ENCODE assay signal across 23 cellular contexts in the genomic region with DNA sequence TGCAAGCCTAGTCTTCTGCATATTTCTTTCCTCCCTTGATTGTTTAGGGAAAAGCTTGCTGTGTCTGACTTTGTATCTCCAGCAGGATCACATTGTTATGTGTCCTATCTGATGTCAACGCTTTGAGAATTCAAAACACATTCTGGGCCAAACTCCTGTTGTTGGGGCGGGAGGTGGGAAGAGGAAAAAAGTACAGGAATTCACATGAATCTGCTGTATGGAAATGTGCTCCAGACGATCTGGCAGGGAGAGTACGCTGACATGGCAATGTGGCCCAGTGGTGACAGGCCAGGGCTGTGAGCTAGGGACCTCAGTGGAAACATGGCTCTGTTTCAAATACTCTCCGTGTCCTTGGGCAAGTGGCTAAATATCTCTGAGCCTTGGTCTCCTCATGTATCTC.
A peak's percentile ranks its signal among the peaks of the same experiment; 100 is the strongest.
DNase-seq lines count a peak whose midpoint lies in the region; ATAC-seq, FAIRE-seq and TF ChIP-seq lines count a peak whose summit lies in the region.
"Had no signal": no experiment of that assay in that cellular context is flagged by ENCODE, and none has a peak within 500 bp of the region (broad histone marks: within the 10 kb centered on the region; RNA-seq: fewer than 3 reads in every experiment).

No MANE protein-coding gene starts in this region.

- H3K27me3 ChIP-seq in right lobe of liver: no peaks in the 10 kb centered on the region
- H3K27me3 ChIP-seq in HepG2 (ENCODE audit: control insufficient read depth in 1 of 2, insufficient read depth in 2 of 2, low read length in 2 of 2): no peaks in the 10 kb centered on the region
- H3K27me3 ChIP-seq in esophagus squamous epithelium: no peaks in the 10 kb centered on the region
- no peaks in the 10 kb centered on the region for H3K27me3 ChIP-seq in prostate gland (replicated peaks; ENCODE audit: insufficient read depth)
- H3K27me3 ChIP-seq: foreskin keratinocyte, sigmoid colon, stomach had no signal

- POLR2A ChIA-PET in HepG2 (lab: Yijun Ruan, JAX): no interaction called here

- H3K36me3 ChIP-seq in right lobe of liver (no peaks in the 10 kb centered on the region), HepG2 (replicated peaks in 1 of 2; ENCODE audit: control insufficient read depth in 1 of 2, insufficient read depth in 2 of 2, low read length in 2 of 2) (no peaks in the 10 kb centered on the region; a peak in 1 of 5 replicates), esophagus squamous epithelium (no peaks in the 10 kb centered on the region), prostate gland (no peaks in the 10 kb centered on the region)
- H3K36me3 ChIP-seq: sigmoid colon, stomach had no signal

- DNase-seq in right lobe of liver: no peak
- no peak for DNase-seq in HepG2 (ENCODE audit: low spot score)
- peak; percentile 66 for DNase-seq in fibroblast of pulmonary artery (ENCODE audit: low read depth)
- DNase-seq in mucosa of gallbladder (ENCODE audit: low spot score): peak; percentile 35
- DNase-seq in esophagus squamous epithelium (lab: John Stamatoyannopoulos, UW): no peak
- DNase-seq in RKO (ENCODE audit: low spot score): no peak
- no peak for DNase-seq in prostate gland (ENCODE audit: low spot score)
- DNase-seq: activated naive CD8-positive, alpha-beta T cell treated with anti-CD3 and anti-CD28 coated beads for 36 hours; activated T-cell treated with anti-CD3 and anti-CD28 coated beads, Interleukin-2, amount 50 U/mL, for 1 hour; COR-L47; foreskin keratinocyte; H7; naive thymus-derived CD4-positive, alpha-beta T cell; NCI-H187; NCI-H524; PC-3; sigmoid colon; stomach; T-helper 17 cell had no signal

- H3K4me2 ChIP-seq in HepG2 (ENCODE audit: low read depth, low read length): no peak overlapping the region

- BruUV-seq in HepG2 (replicated peaks; lab: Mats Ljungman, UMichigan): no TSS peak

- H3K9me3 ChIP-seq in right lobe of liver (no peaks in the 10 kb centered on the region), HepG2 (ENCODE audit: low read length) (no peaks in the 10 kb centered on the region), esophagus squamous epithelium (no peaks in the 10 kb centered on the region), prostate gland (no peaks in the 10 kb centered on the region)
- H3K9me3 ChIP-seq: sigmoid colon, stomach had no signal

- intact Hi-C loops in right lobe of liver (cut with DNase I) (no loop called here), HepG2 (cut with micrococcal nuclease; ENCODE audit: unreplicated experiment) (no loop called here), esophagus squamous epithelium (cut with DNase I) (no loop called here), prostate gland (cut with DNase I) (no loop called here)

- H3K27ac ChIP-seq in right lobe of liver (no peak overlapping the region), HepG2 (ENCODE audit: extremely low read length, insufficient read depth, low read length) (no peak overlapping the region), esophagus squamous epithelium (no peak overlapping the region), prostate gland (no peak overlapping the region)
- H3K27ac ChIP-seq: coronary artery, foreskin keratinocyte, sigmoid colon, stomach had no signal

- CTCF ChIA-PET in HepG2 (lab: Yijun Ruan, JAX; ENCODE audit: low intra/inter-chr PET ratio, low total read pairs): no interaction called here

- in situ Hi-C loops in HepG2 (cut with HindIII; ENCODE audit: extremely low pct_ligation_motif_present, low pct_unique_long_range_greater_than_20kb): no loop called here

- no peak overlapping the region for H3K9ac ChIP-seq in HepG2 (ENCODE audit: insufficient read depth, low read depth, low read length)

- H3K4me3 ChIP-seq in right lobe of liver: no peak overlapping the region
- no peak overlapping the region for H3K4me3 ChIP-seq in HepG2 (replicated peaks in 1 of 3; ENCODE audit: insufficient read depth in 1 of 3, low read depth in 2 of 3, low read length in 3 of 3)
- no peak overlapping the region for H3K4me3 ChIP-seq in fibroblast of pulmonary artery (replicated peaks; ENCODE audit: low read depth, low read length)
- no peak overlapping the region for H3K4me3 ChIP-seq in esophagus squamous epithelium
- H3K4me3 ChIP-seq in prostate gland: no peak overlapping the region
- H3K4me3 ChIP-seq: coronary artery, sigmoid colon, stomach had no signal

- TF ChIP-seq EP300 in HepG2 (IDR thresholded peaks at IDR 0.05; ENCODE audit: low read depth in 2 of 2, low read length in 2 of 2): no peak
- no peak for TF ChIP-seq EP300 in HepG2 (CRISPR knock-in tag; IDR thresholded peaks at IDR 0.05; ENCODE audit: borderline replicate concordance)

- 72% methylated on average over 4 of the region's 5 CpGs for WGBS in right lobe of liver (ENCODE audit: insufficient coverage, low coverage, low lambda C conversion rate, missing lambda C conversion rate)
- WGBS in HepG2 (ENCODE audit: low lambda C conversion rate): 97% methylated on average over 4 of the region's 5 CpGs
- WGBS in esophagus squamous epithelium, 2 donors: 71 to 88% methylated on average over 5 of the region's 5 CpGs
- 55% methylated on average over 5 of the region's 5 CpGs for WGBS in prostate gland

- H3K4me1 ChIP-seq in right lobe of liver (no peaks in the 10 kb centered on the region), HepG2 (ENCODE audit: insufficient read depth, low read length) (no peaks in the 10 kb centered on the region), esophagus squamous epithelium (no peaks in the 10 kb centered on the region), prostate gland (replicated peaks) (no peaks in the 10 kb centered on the region)
- H3K4me1 ChIP-seq: foreskin keratinocyte had no signal

- no peak overlapping the region for H2AFZ ChIP-seq in HepG2 (ENCODE audit: low read length)

- ATAC-seq in right lobe of liver (peak; percentile 60 to 74 (median 70)), HepG2 (no peak), HG02571 (IDR thresholded peaks at IDR 0.05; ENCODE audit: unreplicated experiment) (no peak)
- ATAC-seq: foreskin keratinocyte; naive thymus-derived CD4-positive, alpha-beta T cell; PC-3; T-helper 17 cell had no signal

- no peak for TF ChIP-seq RAD21 in HepG2 (CRISPR knock-in tag; IDR thresholded peaks at IDR 0.05)

- no peak for TF ChIP-seq CTCF in right lobe of liver (IDR thresholded peaks at IDR 0.05)
- no peak for TF ChIP-seq CTCF in HepG2 (CRISPR knock-in tag; IDR thresholded peaks at IDR 0.05)
- no peak for TF ChIP-seq CTCF in fibroblast of pulmonary artery (IDR thresholded peaks at IDR 0.05; ENCODE audit: low read length, missing control alignments)
- TF ChIP-seq CTCF in esophagus squamous epithelium (IDR thresholded peaks at IDR 0.05): no peak
- no peak for TF ChIP-seq CTCF in prostate gland (IDR thresholded peaks at IDR 0.05)

- no peak for TF ChIP-seq POLR2A in right lobe of liver (IDR thresholded peaks at IDR 0.05)
- no peak for TF ChIP-seq POLR2A in HepG2 (IDR thresholded peaks at IDR 0.05; ENCODE audit: insufficient read depth in 1 of 2, low read depth in 2 of 2, low read length in 2 of 2)
- no peak for TF ChIP-seq POLR2A in esophagus squamous epithelium (IDR thresholded peaks at IDR 0.05)
- TF ChIP-seq POLR2A in prostate gland (IDR thresholded peaks at IDR 0.05): no peak

- no peaks in the 10 kb centered on the region for H4K20me1 ChIP-seq in HepG2 (ENCODE audit: insufficient read depth, low read length)

- no peaks in the 10 kb centered on the region for H3K79me2 ChIP-seq in HepG2 (ENCODE audit: insufficient read depth, low read length)

- no peak for FAIRE-seq in HepG2 (lab: Jason Lieb, UNC)
- FAIRE-seq: GM18507, keratinocyte had no signal

TF ChIP-seq in HepG2, 621 proteins besides CTCF, POLR2A, EP300 and RAD21 (continues in another document):
- TF ChIP-seq, protein P1, sequence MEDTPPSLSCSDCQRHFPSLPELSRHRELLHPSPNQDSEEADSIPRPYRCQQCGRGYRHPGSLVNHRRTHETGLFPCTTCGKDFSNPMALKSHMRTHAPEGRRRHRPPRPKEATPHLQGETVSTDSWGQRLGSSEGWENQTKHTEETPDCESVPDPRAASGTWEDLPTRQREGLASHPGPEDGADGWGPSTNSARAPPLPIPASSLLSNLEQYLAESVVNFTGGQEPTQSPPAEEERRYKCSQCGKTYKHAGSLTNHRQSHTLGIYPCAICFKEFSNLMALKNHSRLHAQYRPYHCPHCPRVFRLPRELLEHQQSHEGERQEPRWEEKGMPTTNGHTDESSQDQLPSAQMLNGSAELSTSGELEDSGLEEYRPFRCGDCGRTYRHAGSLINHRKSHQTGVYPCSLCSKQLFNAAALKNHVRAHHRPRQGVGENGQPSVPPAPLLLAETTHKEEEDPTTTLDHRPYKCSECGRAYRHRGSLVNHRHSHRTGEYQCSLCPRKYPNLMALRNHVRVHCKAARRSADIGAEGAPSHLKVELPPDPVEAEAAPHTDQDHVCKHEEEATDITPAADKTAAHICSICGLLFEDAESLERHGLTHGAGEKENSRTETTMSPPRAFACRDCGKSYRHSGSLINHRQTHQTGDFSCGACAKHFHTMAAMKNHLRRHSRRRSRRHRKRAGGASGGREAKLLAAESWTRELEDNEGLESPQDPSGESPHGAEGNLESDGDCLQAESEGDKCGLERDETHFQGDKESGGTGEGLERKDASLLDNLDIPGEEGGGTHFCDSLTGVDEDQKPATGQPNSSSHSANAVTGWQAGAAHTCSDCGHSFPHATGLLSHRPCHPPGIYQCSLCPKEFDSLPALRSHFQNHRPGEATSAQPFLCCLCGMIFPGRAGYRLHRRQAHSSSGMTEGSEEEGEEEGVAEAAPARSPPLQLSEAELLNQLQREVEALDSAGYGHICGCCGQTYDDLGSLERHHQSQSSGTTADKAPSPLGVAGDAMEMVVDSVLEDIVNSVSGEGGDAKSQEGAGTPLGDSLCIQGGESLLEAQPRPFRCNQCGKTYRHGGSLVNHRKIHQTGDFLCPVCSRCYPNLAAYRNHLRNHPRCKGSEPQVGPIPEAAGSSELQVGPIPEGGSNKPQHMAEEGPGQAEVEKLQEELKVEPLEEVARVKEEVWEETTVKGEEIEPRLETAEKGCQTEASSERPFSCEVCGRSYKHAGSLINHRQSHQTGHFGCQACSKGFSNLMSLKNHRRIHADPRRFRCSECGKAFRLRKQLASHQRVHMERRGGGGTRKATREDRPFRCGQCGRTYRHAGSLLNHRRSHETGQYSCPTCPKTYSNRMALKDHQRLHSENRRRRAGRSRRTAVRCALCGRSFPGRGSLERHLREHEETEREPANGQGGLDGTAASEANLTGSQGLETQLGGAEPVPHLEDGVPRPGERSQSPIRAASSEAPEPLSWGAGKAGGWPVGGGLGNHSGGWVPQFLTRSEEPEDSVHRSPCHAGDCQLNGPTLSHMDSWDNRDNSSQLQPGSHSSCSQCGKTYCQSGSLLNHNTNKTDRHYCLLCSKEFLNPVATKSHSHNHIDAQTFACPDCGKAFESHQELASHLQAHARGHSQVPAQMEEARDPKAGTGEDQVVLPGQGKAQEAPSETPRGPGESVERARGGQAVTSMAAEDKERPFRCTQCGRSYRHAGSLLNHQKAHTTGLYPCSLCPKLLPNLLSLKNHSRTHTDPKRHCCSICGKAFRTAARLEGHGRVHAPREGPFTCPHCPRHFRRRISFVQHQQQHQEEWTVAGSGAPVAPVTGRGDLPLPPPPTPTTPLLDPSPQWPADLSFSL (CRISPR knock-in tag; IDR thresholded peaks at IDR 0.05): no peak
- no peak for TF ChIP-seq HES4 (CRISPR knock-in tag; IDR thresholded peaks at IDR 0.05; ENCODE audit: borderline replicate concordance)
- no peak for TF ChIP-seq KMT2B (CRISPR knock-in tag; IDR thresholded peaks at IDR 0.05)
- TF ChIP-seq AGO2 (optimal IDR thresholded peaks at IDR 0.05; ENCODE audit: low read depth, low read length): no peak
- TF ChIP-seq SAFB2 (CRISPR knock-in tag; IDR thresholded peaks at IDR 0.05; ENCODE audit: borderline replicate concordance, low read depth): no peak

Comparison
In these comparisons a context has a peak if more than half of its experiments do, and no peak if none do; other contexts are left out.
1. ATAC-seq: peak in right lobe of liver (4 of 4); none in HepG2 (single experiment) and HG02571 (single experiment).
2. DNase-seq: peak in fibroblast of pulmonary artery (single experiment) and mucosa of gallbladder (single experiment); none in right lobe of liver (0 of 3), HepG2 (single experiment), esophagus squamous epithelium (single experiment), RKO (single experiment) and prostate gland (single experiment).